In the genomic region with DNA sequence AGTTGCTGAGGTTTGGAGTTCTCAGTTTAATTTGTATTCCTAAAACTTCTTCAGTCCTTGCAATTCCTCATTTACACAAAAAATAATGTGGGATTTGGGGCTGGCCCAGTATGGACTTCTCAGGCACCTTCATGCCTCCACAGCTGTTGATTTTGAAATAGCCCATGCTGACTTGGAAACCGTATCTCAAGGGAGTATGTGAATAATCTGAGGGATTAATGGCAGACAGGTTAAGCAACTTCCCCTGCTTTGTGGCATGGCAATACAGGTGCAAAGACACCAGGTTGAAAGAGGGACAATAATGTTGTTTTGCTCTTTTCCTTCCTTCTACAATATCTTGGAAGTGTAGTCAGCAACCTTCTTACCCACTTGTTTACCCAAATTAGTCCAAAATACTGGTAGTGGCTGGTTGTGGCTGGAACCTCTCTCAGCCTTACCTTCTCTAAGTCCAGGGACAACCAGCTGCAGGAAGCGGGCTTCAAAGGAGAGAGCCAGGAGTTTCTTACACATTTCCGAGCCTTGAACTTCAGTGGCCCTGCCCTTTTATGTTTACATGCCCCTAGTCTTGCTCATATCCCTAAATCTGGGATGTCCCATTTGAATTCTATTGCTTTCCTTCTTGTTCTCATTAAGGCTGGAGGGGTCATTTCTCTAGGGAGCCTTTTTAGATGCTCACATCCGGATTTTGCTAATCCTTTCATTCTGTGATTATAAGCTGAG, we compare ENCODE assay signal across 1 cellular context.
TF ChIP-seq lines count a peak whose summit lies in the region.

No MANE protein-coding gene starts in this region.

TF ChIP-seq in HepG2, 621 proteins besides CTCF, POLR2A, EP300 and RAD21:
- no peak for TF ChIP-seq ARNTL (CRISPR knock-in tag; IDR thresholded peaks at IDR 0.05)
- no peak for TF ChIP-seq PTBP1 (IDR thresholded peaks at IDR 0.05; ENCODE audit: low read depth, low read length, poor library complexity, severe bottlenecking)
- no peak for TF ChIP-seq TMF1 (CRISPR knock-in tag; IDR thresholded peaks at IDR 0.05; ENCODE audit: low read depth)
- TF ChIP-seq ZNF350 (CRISPR knock-in tag; IDR thresholded peaks at IDR 0.05; ENCODE audit: borderline replicate concordance, low read depth): no peak
- no peak for TF ChIP-seq ZKSCAN8 (CRISPR knock-in tag; IDR thresholded peaks at IDR 0.05; ENCODE audit: borderline replicate concordance)
- TF ChIP-seq, protein P1, sequence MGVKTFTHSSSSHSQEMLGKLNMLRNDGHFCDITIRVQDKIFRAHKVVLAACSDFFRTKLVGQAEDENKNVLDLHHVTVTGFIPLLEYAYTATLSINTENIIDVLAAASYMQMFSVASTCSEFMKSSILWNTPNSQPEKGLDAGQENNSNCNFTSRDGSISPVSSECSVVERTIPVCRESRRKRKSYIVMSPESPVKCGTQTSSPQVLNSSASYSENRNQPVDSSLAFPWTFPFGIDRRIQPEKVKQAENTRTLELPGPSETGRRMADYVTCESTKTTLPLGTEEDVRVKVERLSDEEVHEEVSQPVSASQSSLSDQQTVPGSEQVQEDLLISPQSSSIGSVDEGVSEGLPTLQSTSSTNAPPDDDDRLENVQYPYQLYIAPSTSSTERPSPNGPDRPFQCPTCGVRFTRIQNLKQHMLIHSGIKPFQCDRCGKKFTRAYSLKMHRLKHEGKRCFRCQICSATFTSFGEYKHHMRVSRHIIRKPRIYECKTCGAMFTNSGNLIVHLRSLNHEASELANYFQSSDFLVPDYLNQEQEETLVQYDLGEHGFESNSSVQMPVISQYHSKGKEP (CRISPR knock-in tag; IDR thresholded peaks at IDR 0.05): no peak
- TF ChIP-seq, protein P2, sequence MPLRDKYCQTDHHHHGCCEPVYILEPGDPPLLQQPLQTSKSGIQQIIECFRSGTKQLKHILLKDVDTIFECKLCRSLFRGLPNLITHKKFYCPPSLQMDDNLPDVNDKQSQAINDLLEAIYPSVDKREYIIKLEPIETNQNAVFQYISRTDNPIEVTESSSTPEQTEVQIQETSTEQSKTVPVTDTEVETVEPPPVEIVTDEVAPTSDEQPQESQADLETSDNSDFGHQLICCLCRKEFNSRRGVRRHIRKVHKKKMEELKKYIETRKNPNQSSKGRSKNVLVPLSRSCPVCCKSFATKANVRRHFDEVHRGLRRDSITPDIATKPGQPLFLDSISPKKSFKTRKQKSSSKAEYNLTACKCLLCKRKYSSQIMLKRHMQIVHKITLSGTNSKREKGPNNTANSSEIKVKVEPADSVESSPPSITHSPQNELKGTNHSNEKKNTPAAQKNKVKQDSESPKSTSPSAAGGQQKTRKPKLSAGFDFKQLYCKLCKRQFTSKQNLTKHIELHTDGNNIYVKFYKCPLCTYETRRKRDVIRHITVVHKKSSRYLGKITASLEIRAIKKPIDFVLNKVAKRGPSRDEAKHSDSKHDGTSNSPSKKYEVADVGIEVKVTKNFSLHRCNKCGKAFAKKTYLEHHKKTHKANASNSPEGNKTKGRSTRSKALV (CRISPR knock-in tag; IDR thresholded peaks at IDR 0.05): no peak
- TF ChIP-seq, protein P3, sequence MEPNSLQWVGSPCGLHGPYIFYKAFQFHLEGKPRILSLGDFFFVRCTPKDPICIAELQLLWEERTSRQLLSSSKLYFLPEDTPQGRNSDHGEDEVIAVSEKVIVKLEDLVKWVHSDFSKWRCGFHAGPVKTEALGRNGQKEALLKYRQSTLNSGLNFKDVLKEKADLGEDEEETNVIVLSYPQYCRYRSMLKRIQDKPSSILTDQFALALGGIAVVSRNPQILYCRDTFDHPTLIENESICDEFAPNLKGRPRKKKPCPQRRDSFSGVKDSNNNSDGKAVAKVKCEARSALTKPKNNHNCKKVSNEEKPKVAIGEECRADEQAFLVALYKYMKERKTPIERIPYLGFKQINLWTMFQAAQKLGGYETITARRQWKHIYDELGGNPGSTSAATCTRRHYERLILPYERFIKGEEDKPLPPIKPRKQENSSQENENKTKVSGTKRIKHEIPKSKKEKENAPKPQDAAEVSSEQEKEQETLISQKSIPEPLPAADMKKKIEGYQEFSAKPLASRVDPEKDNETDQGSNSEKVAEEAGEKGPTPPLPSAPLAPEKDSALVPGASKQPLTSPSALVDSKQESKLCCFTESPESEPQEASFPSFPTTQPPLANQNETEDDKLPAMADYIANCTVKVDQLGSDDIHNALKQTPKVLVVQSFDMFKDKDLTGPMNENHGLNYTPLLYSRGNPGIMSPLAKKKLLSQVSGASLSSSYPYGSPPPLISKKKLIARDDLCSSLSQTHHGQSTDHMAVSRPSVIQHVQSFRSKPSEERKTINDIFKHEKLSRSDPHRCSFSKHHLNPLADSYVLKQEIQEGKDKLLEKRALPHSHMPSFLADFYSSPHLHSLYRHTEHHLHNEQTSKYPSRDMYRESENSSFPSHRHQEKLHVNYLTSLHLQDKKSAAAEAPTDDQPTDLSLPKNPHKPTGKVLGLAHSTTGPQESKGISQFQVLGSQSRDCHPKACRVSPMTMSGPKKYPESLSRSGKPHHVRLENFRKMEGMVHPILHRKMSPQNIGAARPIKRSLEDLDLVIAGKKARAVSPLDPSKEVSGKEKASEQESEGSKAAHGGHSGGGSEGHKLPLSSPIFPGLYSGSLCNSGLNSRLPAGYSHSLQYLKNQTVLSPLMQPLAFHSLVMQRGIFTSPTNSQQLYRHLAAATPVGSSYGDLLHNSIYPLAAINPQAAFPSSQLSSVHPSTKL (CRISPR knock-in tag; IDR thresholded peaks at IDR 0.05): peak; percentile 29; the same call in 1 of the 2 replicates
- no peak; the same call in 1 of the 2 replicates for TF ChIP-seq NR2F6 (IDR thresholded peaks at IDR 0.05)
- 0 out of 2 replicates have a peak, but pooled peaks have one; percentile 9 for TF ChIP-seq NR2F6 (CRISPR knock-in tag; IDR thresholded peaks at IDR 0.05)
- TF ChIP-seq ZFP62 (CRISPR knock-in tag; IDR thresholded peaks at IDR 0.05): no peak
- TF ChIP-seq AGO2 (optimal IDR thresholded peaks at IDR 0.05; ENCODE audit: low read depth, low read length): no peak
- TF ChIP-seq POGZ (CRISPR knock-in tag; IDR thresholded peaks at IDR 0.05): no peak
- TF ChIP-seq, protein P4, sequence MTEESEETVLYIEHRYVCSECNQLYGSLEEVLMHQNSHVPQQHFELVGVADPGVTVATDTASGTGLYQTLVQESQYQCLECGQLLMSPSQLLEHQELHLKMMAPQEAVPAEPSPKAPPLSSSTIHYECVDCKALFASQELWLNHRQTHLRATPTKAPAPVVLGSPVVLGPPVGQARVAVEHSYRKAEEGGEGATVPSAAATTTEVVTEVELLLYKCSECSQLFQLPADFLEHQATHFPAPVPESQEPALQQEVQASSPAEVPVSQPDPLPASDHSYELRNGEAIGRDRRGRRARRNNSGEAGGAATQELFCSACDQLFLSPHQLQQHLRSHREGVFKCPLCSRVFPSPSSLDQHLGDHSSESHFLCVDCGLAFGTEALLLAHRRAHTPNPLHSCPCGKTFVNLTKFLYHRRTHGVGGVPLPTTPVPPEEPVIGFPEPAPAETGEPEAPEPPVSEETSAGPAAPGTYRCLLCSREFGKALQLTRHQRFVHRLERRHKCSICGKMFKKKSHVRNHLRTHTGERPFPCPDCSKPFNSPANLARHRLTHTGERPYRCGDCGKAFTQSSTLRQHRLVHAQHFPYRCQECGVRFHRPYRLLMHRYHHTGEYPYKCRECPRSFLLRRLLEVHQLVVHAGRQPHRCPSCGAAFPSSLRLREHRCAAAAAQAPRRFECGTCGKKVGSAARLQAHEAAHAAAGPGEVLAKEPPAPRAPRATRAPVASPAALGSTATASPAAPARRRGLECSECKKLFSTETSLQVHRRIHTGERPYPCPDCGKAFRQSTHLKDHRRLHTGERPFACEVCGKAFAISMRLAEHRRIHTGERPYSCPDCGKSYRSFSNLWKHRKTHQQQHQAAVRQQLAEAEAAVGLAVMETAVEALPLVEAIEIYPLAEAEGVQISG (CRISPR knock-in tag; IDR thresholded peaks at IDR 0.05): no peak
- TF ChIP-seq ELF4 (CRISPR knock-in tag; IDR thresholded peaks at IDR 0.05; ENCODE audit: borderline replicate concordance): no peak
- TF ChIP-seq ARNT (IDR thresholded peaks at IDR 0.05): no peak
- TF ChIP-seq, protein P5, sequence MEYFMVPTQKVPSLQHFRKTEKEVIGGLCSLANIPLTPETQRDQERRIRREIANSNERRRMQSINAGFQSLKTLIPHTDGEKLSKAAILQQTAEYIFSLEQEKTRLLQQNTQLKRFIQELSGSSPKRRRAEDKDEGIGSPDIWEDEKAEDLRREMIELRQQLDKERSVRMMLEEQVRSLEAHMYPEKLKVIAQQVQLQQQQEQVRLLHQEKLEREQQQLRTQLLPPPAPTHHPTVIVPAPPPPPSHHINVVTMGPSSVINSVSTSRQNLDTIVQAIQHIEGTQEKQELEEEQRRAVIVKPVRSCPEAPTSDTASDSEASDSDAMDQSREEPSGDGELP (IDR thresholded peaks at IDR 0.05; ENCODE audit: borderline replicate concordance, low read depth): peak; percentile 30; the same call in 1 of the 2 replicates
- TF ChIP-seq, protein P6, sequence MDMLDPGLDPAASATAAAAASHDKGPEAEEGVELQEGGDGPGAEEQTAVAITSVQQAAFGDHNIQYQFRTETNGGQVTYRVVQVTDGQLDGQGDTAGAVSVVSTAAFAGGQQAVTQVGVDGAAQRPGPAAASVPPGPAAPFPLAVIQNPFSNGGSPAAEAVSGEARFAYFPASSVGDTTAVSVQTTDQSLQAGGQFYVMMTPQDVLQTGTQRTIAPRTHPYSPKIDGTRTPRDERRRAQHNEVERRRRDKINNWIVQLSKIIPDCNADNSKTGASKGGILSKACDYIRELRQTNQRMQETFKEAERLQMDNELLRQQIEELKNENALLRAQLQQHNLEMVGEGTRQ (IDR thresholded peaks at IDR 0.05; ENCODE audit: low read depth, low read length): no peak
- TF ChIP-seq, protein P6 (CRISPR knock-in tag; IDR thresholded peaks at IDR 0.05; ENCODE audit: borderline replicate concordance): no peak
- TF ChIP-seq HMG20A (CRISPR knock-in tag; IDR thresholded peaks at IDR 0.05; ENCODE audit: borderline replicate concordance): peak; percentile 26; the same call in 1 of the 2 replicates
- TF ChIP-seq, protein P7, sequence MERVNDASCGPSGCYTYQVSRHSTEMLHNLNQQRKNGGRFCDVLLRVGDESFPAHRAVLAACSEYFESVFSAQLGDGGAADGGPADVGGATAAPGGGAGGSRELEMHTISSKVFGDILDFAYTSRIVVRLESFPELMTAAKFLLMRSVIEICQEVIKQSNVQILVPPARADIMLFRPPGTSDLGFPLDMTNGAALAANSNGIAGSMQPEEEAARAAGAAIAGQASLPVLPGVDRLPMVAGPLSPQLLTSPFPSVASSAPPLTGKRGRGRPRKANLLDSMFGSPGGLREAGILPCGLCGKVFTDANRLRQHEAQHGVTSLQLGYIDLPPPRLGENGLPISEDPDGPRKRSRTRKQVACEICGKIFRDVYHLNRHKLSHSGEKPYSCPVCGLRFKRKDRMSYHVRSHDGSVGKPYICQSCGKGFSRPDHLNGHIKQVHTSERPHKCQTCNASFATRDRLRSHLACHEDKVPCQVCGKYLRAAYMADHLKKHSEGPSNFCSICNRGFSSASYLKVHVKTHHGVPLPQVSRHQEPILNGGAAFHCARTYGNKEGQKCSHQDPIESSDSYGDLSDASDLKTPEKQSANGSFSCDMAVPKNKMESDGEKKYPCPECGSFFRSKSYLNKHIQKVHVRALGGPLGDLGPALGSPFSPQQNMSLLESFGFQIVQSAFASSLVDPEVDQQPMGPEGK (CRISPR knock-in tag; IDR thresholded peaks at IDR 0.05): no peak
- TF ChIP-seq, protein P8, sequence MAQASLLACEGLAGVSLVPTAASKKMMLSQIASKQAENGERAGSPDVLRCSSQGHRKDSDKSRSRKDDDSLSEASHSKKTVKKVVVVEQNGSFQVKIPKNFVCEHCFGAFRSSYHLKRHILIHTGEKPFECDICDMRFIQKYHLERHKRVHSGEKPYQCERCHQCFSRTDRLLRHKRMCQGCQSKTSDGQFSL (CRISPR knock-in tag; IDR thresholded peaks at IDR 0.05): no peak
- TF ChIP-seq KLF13 (CRISPR knock-in tag; IDR thresholded peaks at IDR 0.05): no peak
- TF ChIP-seq ZBTB7B (CRISPR knock-in tag; IDR thresholded peaks at IDR 0.05): no peak
- TF ChIP-seq, protein P9, sequence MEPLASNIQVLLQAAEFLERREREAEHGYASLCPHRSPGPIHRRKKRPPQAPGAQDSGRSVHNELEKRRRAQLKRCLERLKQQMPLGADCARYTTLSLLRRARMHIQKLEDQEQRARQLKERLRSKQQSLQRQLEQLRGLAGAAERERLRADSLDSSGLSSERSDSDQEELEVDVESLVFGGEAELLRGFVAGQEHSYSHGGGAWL (CRISPR knock-in tag; IDR thresholded peaks at IDR 0.05): no peak
- no peak for TF ChIP-seq RFXAP (CRISPR knock-in tag; IDR thresholded peaks at IDR 0.05; ENCODE audit: borderline replicate concordance)
- no peak for TF ChIP-seq AKAP8 (CRISPR knock-in tag; IDR thresholded peaks at IDR 0.05)
- TF ChIP-seq NKX3-1 (CRISPR knock-in tag; IDR thresholded peaks at IDR 0.05): no peak
- peak; percentile 33; the same call in 1 of the 2 replicates for TF ChIP-seq TCF7 (IDR thresholded peaks at IDR 0.05; ENCODE audit: low read depth)
- TF ChIP-seq ETV5 (CRISPR knock-in tag; IDR thresholded peaks at IDR 0.05; ENCODE audit: borderline replicate concordance): no peak
- TF ChIP-seq CEBPB (IDR thresholded peaks at IDR 0.05; ENCODE audit: borderline replicate concordance, low read depth, low read length): 0 out of 2 replicates have a peak, but pooled peaks have one; percentile 13
- no peak for TF ChIP-seq ZNF558 (CRISPR knock-in tag; IDR thresholded peaks at IDR 0.05; ENCODE audit: borderline replicate concordance)
- no peak for TF ChIP-seq ZSCAN21 (CRISPR knock-in tag; IDR thresholded peaks at IDR 0.05; ENCODE audit: borderline replicate concordance)
- no peak for TF ChIP-seq MED1 (CRISPR knock-in tag; IDR thresholded peaks at IDR 0.05)
- no peak for TF ChIP-seq ARNT2 (CRISPR knock-in tag; IDR thresholded peaks at IDR 0.05; ENCODE audit: low read depth)
- no peak for TF ChIP-seq HMG20B (CRISPR knock-in tag; conservative IDR thresholded peaks at IDR 0.05)
- TF ChIP-seq MTF1 (CRISPR knock-in tag; IDR thresholded peaks at IDR 0.05): no peak
- TF ChIP-seq KDM2A (CRISPR knock-in tag; IDR thresholded peaks at IDR 0.05; ENCODE audit: borderline replicate concordance, low read depth): no peak
- TF ChIP-seq HNF4A (CRISPR knock-in tag; IDR thresholded peaks at IDR 0.05): peak; percentile 24; the same call in 1 of the 2 replicates
- TF ChIP-seq RARA (CRISPR knock-in tag; IDR thresholded peaks at IDR 0.05): peak; percentile 39; the same call in 1 of the 2 replicates
- TF ChIP-seq CEBPG (CRISPR knock-in tag; IDR thresholded peaks at IDR 0.05): peak; percentile 41
- TF ChIP-seq NFYB (CRISPR knock-in tag; IDR thresholded peaks at IDR 0.05): no peak
- no peak for TF ChIP-seq PHF21A (CRISPR knock-in tag; IDR thresholded peaks at IDR 0.05)
- no peak for TF ChIP-seq MED8 (CRISPR knock-in tag; IDR thresholded peaks at IDR 0.05; ENCODE audit: insufficient replicate concordance)
- no peak for TF ChIP-seq IRX3 (CRISPR knock-in tag; IDR thresholded peaks at IDR 0.05; ENCODE audit: borderline replicate concordance, low read depth)
